Comparison of ENCODE assay signal across 13 cellular contexts in genomic region chr12:11863988-11864387, GRCh38.
DNase-seq lines count a peak whose midpoint lies in the region; ATAC-seq, FAIRE-seq and TF ChIP-seq lines count a peak whose summit lies in the region.
"Had no signal": no experiment of that assay in that cellular context is flagged by ENCODE, and none has a peak within 500 bp of the region (broad histone marks: within the 10 kb centered on the region; RNA-seq: fewer than 3 reads in every experiment).

No MANE protein-coding gene starts in this region.

- TF ChIP-seq CTCF in HCT116 (IDR thresholded peaks at IDR 0.05 in 2 of 3, conservative IDR thresholded peaks at IDR 0.05 in 1 of 3; ENCODE audit: borderline replicate concordance in 1 of 3, insufficient read depth in 1 of 3, low read depth in 2 of 3, low read length in 2 of 3) (no peak), mammary epithelial cell (conservative IDR thresholded peaks at IDR 0.05 in 1 of 2, IDR thresholded peaks at IDR 0.05 in 1 of 2; ENCODE audit: extremely low read depth in 1 of 2, insufficient read depth in 1 of 2, low read depth in 1 of 2, low read length in 2 of 2) (no peak), right lobe of liver (IDR thresholded peaks at IDR 0.05) (no peak)

- CTCF ChIA-PET in HCT116 (lab: Charles Lee) (no interaction called here), mammary epithelial cell (lab: Charles Lee; ENCODE audit: low non-redundant PET) (no interaction called here)

- no peak for FAIRE-seq in small intestine (lab: Jason Lieb, UNC)

- in situ Hi-C loops in mammary epithelial cell (cut with MboI; ENCODE audit: low sequenced_read_pairs in 2 of 2) = no loop called here

- TF ChIP-seq POLR2A in HCT116 (IDR thresholded peaks at IDR 0.05; ENCODE audit: borderline replicate concordance, extremely low read depth, insufficient read depth, insufficient read length) (no peak), right lobe of liver (IDR thresholded peaks at IDR 0.05) (no peak)

- peaks cover 0 to 4% of the 10 kb centered on the region in 2 experiments; a peak in 1 of 4 replicates for H3K4me1 ChIP-seq in HCT116 (ENCODE audit: control insufficient read depth in 1 of 2, insufficient read depth in 2 of 2, low read length in 2 of 2)
- H3K4me1 ChIP-seq in mammary epithelial cell (ENCODE audit: insufficient read depth, low read length) = peaks cover 8% of the 10 kb centered on the region
- peaks cover 0 to 35% (median 4%) of the 10 kb centered on the region in 4 donors for H3K4me1 ChIP-seq in right lobe of liver
- H3K4me1 ChIP-seq in small intestine (ENCODE audit: control insufficient read depth in 2 of 2, insufficient read depth in 1 of 2, low read depth in 1 of 2, low read length in 1 of 2) = peaks cover 3 to 14% of the 10 kb centered on the region in 2 donors

- no TSS peak for BruUV-seq in HCT116 (replicated peaks; lab: Mats Ljungman, UMichigan)
- no TSS peak for BruUV-seq in mammary epithelial cell (replicated peaks; lab: Mats Ljungman, UMichigan)

- H3K9me3 ChIP-seq in HCT116 (ENCODE audit: control insufficient read depth in 1 of 2, insufficient read depth in 1 of 2, low read depth in 1 of 2, low read length in 2 of 2) (peaks cover 8 to 9% of the 10 kb centered on the region in 2 experiments; a peak in 1 of 4 replicates), mammary epithelial cell (replicated peaks; ENCODE audit: insufficient read depth, low read length) (no peaks in the 10 kb centered on the region), right lobe of liver (peaks cover 0 to 3% (median 0%) of the 10 kb centered on the region in 4 donors), small intestine (ENCODE audit: control insufficient read depth, low read depth) (no peaks in the 10 kb centered on the region)

- H3K4me2 ChIP-seq in HCT116 (ENCODE audit: low read length) (no peak overlapping the region), mammary epithelial cell (ENCODE audit: insufficient read depth, low read depth, low read length) (peak overlapping the region; percentile 44)

- H3K36me3 ChIP-seq in HCT116 (ENCODE audit: control insufficient read depth in 1 of 2, insufficient read depth in 2 of 2, low read length in 2 of 2) = no peaks in the 10 kb centered on the region
- no peaks in the 10 kb centered on the region for H3K36me3 ChIP-seq in mammary epithelial cell (ENCODE audit: insufficient read depth, low read length)
- H3K36me3 ChIP-seq in right lobe of liver = peaks cover 0 to 3% (median 0%) of the 10 kb centered on the region in 4 donors
- H3K36me3 ChIP-seq in small intestine (ENCODE audit: control insufficient read depth in 2 of 2, insufficient read depth in 2 of 2, low read length in 2 of 2) = peaks cover 0 to 5% of the 10 kb centered on the region in 2 donors

- H3K27ac ChIP-seq in HCT116 (ENCODE audit: low read depth, low read length) = no peak overlapping the region
- peak overlapping the region; percentile 38 for H3K27ac ChIP-seq in mammary epithelial cell (ENCODE audit: insufficient read depth, low read depth, low read length)
- peak overlapping the region in 2 of 3 donors; percentile 16 to 22 for H3K27ac ChIP-seq in right lobe of liver
- H3K27ac ChIP-seq in small intestine (ENCODE audit: low read depth in 1 of 2, low read length in 1 of 2) = peak overlapping the region in 1 of 2 donors; percentile 78

- DNase-seq in HCT116 (ENCODE audit: low read depth, low spot score) (no peak), mammary epithelial cell (no peak), right lobe of liver (no peak), small intestine (peak; percentile 41), DMS114 treated with DMSO at 0.1 percent for 48 hours (lab: John Stamatoyannopoulos, UW; ENCODE audit: unreplicated experiment) (no peak), NCI-H1092 (lab: John Stamatoyannopoulos, UW) (no peak)
- DNase-seq in effector CD8-positive, alpha-beta T cell (lab: John Stamatoyannopoulos, UW) = no peak
- DNase-seq: cortex of kidney; H7; islet precursor cell; NCI-H2029; stimulated activated CD4-positive, alpha-beta T cell treated with anti-CD3 and anti-CD28 coated beads, Interleukin-4, amount 100 ng/mL, for 1 hour had no signal

- RAD21 ChIA-PET in HCT116 (lab: Charles Lee; ENCODE audit: low non-redundant PET in 1 of 2, low total read pairs in 2 of 2, uncharacterized antibody in 2 of 2, unreplicated experiment in 2 of 2) = no interaction called here

- intact Hi-C loops in HCT116 (cut with micrococcal nuclease) = no loop called here
- intact Hi-C loops in mammary epithelial cell (cut with micrococcal nuclease) = no loop called here
- intact Hi-C loops in right lobe of liver (cut with DNase I) = no loop called here

- H2AFZ ChIP-seq in HCT116 (ENCODE audit: low read depth, low read length, poor library complexity, severe bottlenecking) (no peak overlapping the region), mammary epithelial cell (ENCODE audit: low read depth, low read length) (peak overlapping the region; percentile 82)

- dilution Hi-C loops in mammary epithelial cell (cut with HindIII; ENCODE audit: low sequenced_read_pairs) = no loop called here

- H3K9me2 ChIP-seq in HCT116 (ENCODE audit: insufficient read depth) = no peaks in the 10 kb centered on the region

- no peaks in the 10 kb centered on the region for H4K20me1 ChIP-seq in HCT116 (ENCODE audit: insufficient read depth)
- no peaks in the 10 kb centered on the region for H4K20me1 ChIP-seq in mammary epithelial cell (ENCODE audit: insufficient read depth, low read length)

- H3K4me3 ChIP-seq in HCT116 (replicated peaks in 1 of 2; ENCODE audit: low read depth in 1 of 2, low read length in 2 of 2) (no peak overlapping the region), mammary epithelial cell (replicated peaks in 1 of 3; ENCODE audit: insufficient read depth in 1 of 3, low read depth in 2 of 3, low read length in 3 of 3) (no peak overlapping the region), right lobe of liver (no peak overlapping the region), small intestine (ENCODE audit: low read depth in 1 of 2, low read length in 2 of 2) (no peak overlapping the region)

- WGBS in mammary epithelial cell (ENCODE audit: low coverage, missing lambda C conversion rate) = 24% methylated on average over 3 of the region's 3 CpGs
- 64% methylated on average over 3 of the region's 3 CpGs for WGBS in right lobe of liver (ENCODE audit: insufficient coverage, low coverage, low lambda C conversion rate, missing lambda C conversion rate)
- 23 to 49% (median 42%) methylated on average over 3 of the region's 3 CpGs for WGBS in small intestine, 3 donors

- POLR2A ChIA-PET in HCT116 (lab: Charles Lee) = no interaction called here

- TF ChIP-seq RAD21 in HCT116 (IDR thresholded peaks at IDR 0.05; ENCODE audit: low read depth) = no peak

- no peaks in the 10 kb centered on the region for H3K79me2 ChIP-seq in HCT116 (ENCODE audit: insufficient read depth, low read length)
- peaks cover 2% of the 10 kb centered on the region for H3K79me2 ChIP-seq in mammary epithelial cell (ENCODE audit: insufficient read depth, low read length)

- H3K9ac ChIP-seq in HCT116 (ENCODE audit: low read length) = no peak overlapping the region
- no peak overlapping the region for H3K9ac ChIP-seq in mammary epithelial cell (ENCODE audit: insufficient read depth, low read length)

- H3K27me3 ChIP-seq in HCT116 (ENCODE audit: insufficient read depth, low read length) = no peaks in the 10 kb centered on the region
- H3K27me3 ChIP-seq in mammary epithelial cell (ENCODE audit: insufficient read depth, low read length) = no peaks in the 10 kb centered on the region
- no peaks in the 10 kb centered on the region for H3K27me3 ChIP-seq in right lobe of liver
- H3K27me3 ChIP-seq in small intestine (ENCODE audit: control insufficient read depth in 2 of 2, insufficient read depth in 2 of 2, low read length in 2 of 2) = no peaks in the 10 kb centered on the region

- no peak for ATAC-seq in HCT116
- peak; percentile 61 to 84 (median 71) for ATAC-seq in right lobe of liver
- ATAC-seq in HG03095 (IDR thresholded peaks at IDR 0.05; ENCODE audit: unreplicated experiment) = no peak

TF ChIP-seq in HCT116, 20 proteins besides CTCF, POLR2A, EP300 and RAD21:
- TF ChIP-seq SIN3A (IDR thresholded peaks at IDR 0.05; ENCODE audit: low read depth) = no peak
- TF ChIP-seq EZH2 (IDR thresholded peaks at IDR 0.05) = no peak
- no peak for TF ChIP-seq SRF (IDR thresholded peaks at IDR 0.05; ENCODE audit: low read depth)
- TF ChIP-seq MAX (IDR thresholded peaks at IDR 0.05) = no peak
- peak; percentile 68 for TF ChIP-seq EGR1 (IDR thresholded peaks at IDR 0.05; ENCODE audit: low read depth)
- no peak for TF ChIP-seq YY1 (IDR thresholded peaks at IDR 0.05; ENCODE audit: extremely low read depth, insufficient replicate concordance, low read depth, low read length)
- TF ChIP-seq TCF7L2 (IDR thresholded peaks at IDR 0.05; ENCODE audit: borderline replicate concordance, extremely low read depth, insufficient read depth, insufficient read length) = peak; percentile 27
- TF ChIP-seq ZFX (IDR thresholded peaks at IDR 0.05) = no peak
- no peak for TF ChIP-seq ZBTB33 (IDR thresholded peaks at IDR 0.05; ENCODE audit: extremely low read depth, insufficient replicate concordance, low read length)
- no peak for TF ChIP-seq ATF3 (IDR thresholded peaks at IDR 0.05)
- no peak for TF ChIP-seq EZH2phosphoT487 (IDR thresholded peaks at IDR 0.05; ENCODE audit: borderline replicate concordance)
- TF ChIP-seq ZNF274 (IDR thresholded peaks at IDR 0.05; ENCODE audit: low read depth, low read length) = no peak
- TF ChIP-seq FOSL1 (IDR thresholded peaks at IDR 0.05; ENCODE audit: low read depth) = no peak
TF ChIP-seq in HCT116: peak in this region for 2.

Comparison
In these comparisons a context has a peak if more than half of its experiments do, and no peak if none do; other contexts are left out.
1. ATAC-seq: peak in right lobe of liver (4 of 4); none in HCT116 (single experiment) and HG03095 (single experiment).